In the genomic region with DNA sequence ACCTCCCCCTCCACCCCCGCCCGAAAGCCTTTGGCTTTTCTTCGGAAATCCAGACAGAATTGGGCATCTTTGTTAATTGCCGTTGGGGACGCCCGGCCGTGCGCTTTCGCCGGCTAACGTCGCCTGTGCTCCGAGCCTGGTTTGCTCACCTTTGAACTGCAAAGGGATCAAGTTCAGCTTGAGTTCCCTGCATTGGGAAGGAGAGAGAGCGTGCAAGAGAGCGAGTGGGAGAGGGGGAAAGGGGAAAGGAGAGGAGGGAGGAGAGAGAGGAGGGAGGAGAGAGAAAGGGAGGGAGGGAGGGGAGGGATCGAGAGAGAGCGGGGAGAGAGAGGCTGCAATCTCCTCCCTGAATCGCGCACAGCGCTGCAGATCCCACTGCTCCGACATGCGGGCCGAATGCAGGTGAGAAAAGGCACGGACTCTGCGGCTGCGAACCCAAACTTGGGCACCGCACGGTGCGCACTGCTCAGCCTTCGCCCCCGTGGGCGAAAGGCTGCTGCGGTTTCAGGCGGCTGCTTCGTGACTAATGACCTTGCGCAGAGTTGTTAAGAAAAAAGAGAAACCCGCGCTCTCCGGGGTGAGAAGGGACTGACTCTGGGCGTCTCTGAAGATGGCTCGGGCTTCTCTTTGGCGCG, we compare ENCODE assay signal across 1 cellular context.
A peak's percentile ranks its signal among the peaks of the same experiment; 100 is the strongest.
TF ChIP-seq lines count a peak whose summit lies in the region.

A gene with protein sequence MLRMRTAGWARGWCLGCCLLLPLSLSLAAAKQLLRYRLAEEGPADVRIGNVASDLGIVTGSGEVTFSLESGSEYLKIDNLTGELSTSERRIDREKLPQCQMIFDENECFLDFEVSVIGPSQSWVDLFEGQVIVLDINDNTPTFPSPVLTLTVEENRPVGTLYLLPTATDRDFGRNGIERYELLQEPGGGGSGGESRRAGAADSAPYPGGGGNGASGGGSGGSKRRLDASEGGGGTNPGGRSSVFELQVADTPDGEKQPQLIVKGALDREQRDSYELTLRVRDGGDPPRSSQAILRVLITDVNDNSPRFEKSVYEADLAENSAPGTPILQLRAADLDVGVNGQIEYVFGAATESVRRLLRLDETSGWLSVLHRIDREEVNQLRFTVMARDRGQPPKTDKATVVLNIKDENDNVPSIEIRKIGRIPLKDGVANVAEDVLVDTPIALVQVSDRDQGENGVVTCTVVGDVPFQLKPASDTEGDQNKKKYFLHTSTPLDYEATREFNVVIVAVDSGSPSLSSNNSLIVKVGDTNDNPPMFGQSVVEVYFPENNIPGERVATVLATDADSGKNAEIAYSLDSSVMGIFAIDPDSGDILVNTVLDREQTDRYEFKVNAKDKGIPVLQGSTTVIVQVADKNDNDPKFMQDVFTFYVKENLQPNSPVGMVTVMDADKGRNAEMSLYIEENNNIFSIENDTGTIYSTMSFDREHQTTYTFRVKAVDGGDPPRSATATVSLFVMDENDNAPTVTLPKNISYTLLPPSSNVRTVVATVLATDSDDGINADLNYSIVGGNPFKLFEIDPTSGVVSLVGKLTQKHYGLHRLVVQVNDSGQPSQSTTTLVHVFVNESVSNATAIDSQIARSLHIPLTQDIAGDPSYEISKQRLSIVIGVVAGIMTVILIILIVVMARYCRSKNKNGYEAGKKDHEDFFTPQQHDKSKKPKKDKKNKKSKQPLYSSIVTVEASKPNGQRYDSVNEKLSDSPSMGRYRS (N-terminal part only) (plus strand): TSS at position 349 of the 635 bp plus-strand sequence. CDS start 1,054 bp downstream, outside the sequence.

TF ChIP-seq in H1, 55 proteins besides CTCF, POLR2A, EP300 and RAD21:
- TF ChIP-seq EZH2 (IDR thresholded peaks at IDR 0.05; ENCODE audit: low read depth, low read length, severe bottlenecking) (no peak), CBX8 (IDR thresholded peaks at IDR 0.05; ENCODE audit: borderline replicate concordance, low read depth, low read length) (no peak), RFX5 (IDR thresholded peaks at IDR 0.05; ENCODE audit: borderline replicate concordance, low read depth, low read length) (no peak), CHD1 (IDR thresholded peaks at IDR 0.05; ENCODE audit: low read depth, low read length) (no peak), EGR1 (IDR thresholded peaks at IDR 0.05; ENCODE audit: borderline replicate concordance, low read depth, low read length) (peak; percentile 22), SUZ12 (IDR thresholded peaks at IDR 0.05; ENCODE audit: low read length) (peak; percentile 57; the same call in 1 of the 2 replicates), GABPA (IDR thresholded peaks at IDR 0.05; ENCODE audit: borderline replicate concordance, insufficient read depth, low read length) (no peak), HDAC2 (IDR thresholded peaks at IDR 0.05; ENCODE audit: borderline replicate concordance in 1 of 2, low read depth in 2 of 2, low read length in 2 of 2) (no peak), BACH1 (IDR thresholded peaks at IDR 0.05; ENCODE audit: low read length) (no peak), HDAC6 (IDR thresholded peaks at IDR 0.05; ENCODE audit: low read depth, low read length) (no peak), SP2 (IDR thresholded peaks at IDR 0.05; ENCODE audit: low read length) (no peak), CREB1 (IDR thresholded peaks at IDR 0.05) (no peak), BRCA1 (IDR thresholded peaks at IDR 0.05; ENCODE audit: low read depth, low read length) (no peak), TAF1 (IDR thresholded peaks at IDR 0.05; ENCODE audit: low read depth, low read length) (0 out of 2 replicates have a peak, but pooled peaks have one; percentile 21), TAF7 (optimal IDR thresholded peaks at IDR 0.05; ENCODE audit: borderline replicate concordance, low read depth, low read length) (no peak), CEBPB (IDR thresholded peaks at IDR 0.05; ENCODE audit: low read depth, low read length) (no peak), JUN (IDR thresholded peaks at IDR 0.05; ENCODE audit: low read depth, low read length) (no peak), SP4 (IDR thresholded peaks at IDR 0.05; ENCODE audit: low read length) (no peak), CTBP2 (IDR thresholded peaks at IDR 0.05; ENCODE audit: borderline replicate concordance, insufficient read depth, insufficient read length, low read length) (peak; percentile 6), KDM1A (IDR thresholded peaks at IDR 0.05; ENCODE audit: borderline replicate concordance, low read length) (no peak), CBX5 (IDR thresholded peaks at IDR 0.05; ENCODE audit: low read depth, low read length) (no peak), SIRT6 (IDR thresholded peaks at IDR 0.05; ENCODE audit: low read length) (no peak), RBBP5 (IDR thresholded peaks at IDR 0.05; ENCODE audit: borderline replicate concordance, low read depth, low read length) (no peak), RNF2 (IDR thresholded peaks at IDR 0.05; ENCODE audit: borderline replicate concordance, low read depth, low read length, missing control alignments, poor library complexity, severe bottlenecking) (peak; percentile 22), YY1 (IDR thresholded peaks at IDR 0.05; ENCODE audit: low read depth, low read length) (peak; percentile 54; the same call in 1 of the 2 replicates), KDM5A (IDR thresholded peaks at IDR 0.05; ENCODE audit: low read length) (no peak), KDM4A (IDR thresholded peaks at IDR 0.05; ENCODE audit: low read depth, low read length, severe bottlenecking) (peak; percentile 78), POLR2AphosphoS5 (IDR thresholded peaks at IDR 0.05; ENCODE audit: low read depth, low read length) (no peak), ASH2L (IDR thresholded peaks at IDR 0.05; ENCODE audit: low read length) (peak; percentile 77), TEAD4 (IDR thresholded peaks at IDR 0.05; ENCODE audit: low read depth, low read length) (no peak), JUND (IDR thresholded peaks at IDR 0.05; ENCODE audit: low read length) (no peak), SIN3A (conservative IDR thresholded peaks at IDR 0.05 in 1 of 2, IDR thresholded peaks at IDR 0.05 in 1 of 2; ENCODE audit: low read depth in 1 of 2, low read length in 2 of 2) (peak in 1 of 2 experiments; percentile 70; a peak in 2 of 4 replicates), NRF1 (IDR thresholded peaks at IDR 0.05; ENCODE audit: low read depth, low read length) (no peak), SAP30 (IDR thresholded peaks at IDR 0.05; ENCODE audit: insufficient read depth, insufficient replicate concordance, low read length) (peak; percentile 12)
- TF ChIP-seq, protein P1, sequence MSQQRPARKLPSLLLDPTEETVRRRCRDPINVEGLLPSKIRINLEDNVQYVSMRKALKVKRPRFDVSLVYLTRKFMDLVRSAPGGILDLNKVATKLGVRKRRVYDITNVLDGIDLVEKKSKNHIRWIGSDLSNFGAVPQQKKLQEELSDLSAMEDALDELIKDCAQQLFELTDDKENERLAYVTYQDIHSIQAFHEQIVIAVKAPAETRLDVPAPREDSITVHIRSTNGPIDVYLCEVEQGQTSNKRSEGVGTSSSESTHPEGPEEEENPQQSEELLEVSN (IDR thresholded peaks at IDR 0.05), result peak; percentile 45; the same call in 1 of the 2 replicates
- TF ChIP-seq, protein P2, sequence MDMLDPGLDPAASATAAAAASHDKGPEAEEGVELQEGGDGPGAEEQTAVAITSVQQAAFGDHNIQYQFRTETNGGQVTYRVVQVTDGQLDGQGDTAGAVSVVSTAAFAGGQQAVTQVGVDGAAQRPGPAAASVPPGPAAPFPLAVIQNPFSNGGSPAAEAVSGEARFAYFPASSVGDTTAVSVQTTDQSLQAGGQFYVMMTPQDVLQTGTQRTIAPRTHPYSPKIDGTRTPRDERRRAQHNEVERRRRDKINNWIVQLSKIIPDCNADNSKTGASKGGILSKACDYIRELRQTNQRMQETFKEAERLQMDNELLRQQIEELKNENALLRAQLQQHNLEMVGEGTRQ (IDR thresholded peaks at IDR 0.05; ENCODE audit: low read length), result no peak
- TF ChIP-seq, protein P3, sequence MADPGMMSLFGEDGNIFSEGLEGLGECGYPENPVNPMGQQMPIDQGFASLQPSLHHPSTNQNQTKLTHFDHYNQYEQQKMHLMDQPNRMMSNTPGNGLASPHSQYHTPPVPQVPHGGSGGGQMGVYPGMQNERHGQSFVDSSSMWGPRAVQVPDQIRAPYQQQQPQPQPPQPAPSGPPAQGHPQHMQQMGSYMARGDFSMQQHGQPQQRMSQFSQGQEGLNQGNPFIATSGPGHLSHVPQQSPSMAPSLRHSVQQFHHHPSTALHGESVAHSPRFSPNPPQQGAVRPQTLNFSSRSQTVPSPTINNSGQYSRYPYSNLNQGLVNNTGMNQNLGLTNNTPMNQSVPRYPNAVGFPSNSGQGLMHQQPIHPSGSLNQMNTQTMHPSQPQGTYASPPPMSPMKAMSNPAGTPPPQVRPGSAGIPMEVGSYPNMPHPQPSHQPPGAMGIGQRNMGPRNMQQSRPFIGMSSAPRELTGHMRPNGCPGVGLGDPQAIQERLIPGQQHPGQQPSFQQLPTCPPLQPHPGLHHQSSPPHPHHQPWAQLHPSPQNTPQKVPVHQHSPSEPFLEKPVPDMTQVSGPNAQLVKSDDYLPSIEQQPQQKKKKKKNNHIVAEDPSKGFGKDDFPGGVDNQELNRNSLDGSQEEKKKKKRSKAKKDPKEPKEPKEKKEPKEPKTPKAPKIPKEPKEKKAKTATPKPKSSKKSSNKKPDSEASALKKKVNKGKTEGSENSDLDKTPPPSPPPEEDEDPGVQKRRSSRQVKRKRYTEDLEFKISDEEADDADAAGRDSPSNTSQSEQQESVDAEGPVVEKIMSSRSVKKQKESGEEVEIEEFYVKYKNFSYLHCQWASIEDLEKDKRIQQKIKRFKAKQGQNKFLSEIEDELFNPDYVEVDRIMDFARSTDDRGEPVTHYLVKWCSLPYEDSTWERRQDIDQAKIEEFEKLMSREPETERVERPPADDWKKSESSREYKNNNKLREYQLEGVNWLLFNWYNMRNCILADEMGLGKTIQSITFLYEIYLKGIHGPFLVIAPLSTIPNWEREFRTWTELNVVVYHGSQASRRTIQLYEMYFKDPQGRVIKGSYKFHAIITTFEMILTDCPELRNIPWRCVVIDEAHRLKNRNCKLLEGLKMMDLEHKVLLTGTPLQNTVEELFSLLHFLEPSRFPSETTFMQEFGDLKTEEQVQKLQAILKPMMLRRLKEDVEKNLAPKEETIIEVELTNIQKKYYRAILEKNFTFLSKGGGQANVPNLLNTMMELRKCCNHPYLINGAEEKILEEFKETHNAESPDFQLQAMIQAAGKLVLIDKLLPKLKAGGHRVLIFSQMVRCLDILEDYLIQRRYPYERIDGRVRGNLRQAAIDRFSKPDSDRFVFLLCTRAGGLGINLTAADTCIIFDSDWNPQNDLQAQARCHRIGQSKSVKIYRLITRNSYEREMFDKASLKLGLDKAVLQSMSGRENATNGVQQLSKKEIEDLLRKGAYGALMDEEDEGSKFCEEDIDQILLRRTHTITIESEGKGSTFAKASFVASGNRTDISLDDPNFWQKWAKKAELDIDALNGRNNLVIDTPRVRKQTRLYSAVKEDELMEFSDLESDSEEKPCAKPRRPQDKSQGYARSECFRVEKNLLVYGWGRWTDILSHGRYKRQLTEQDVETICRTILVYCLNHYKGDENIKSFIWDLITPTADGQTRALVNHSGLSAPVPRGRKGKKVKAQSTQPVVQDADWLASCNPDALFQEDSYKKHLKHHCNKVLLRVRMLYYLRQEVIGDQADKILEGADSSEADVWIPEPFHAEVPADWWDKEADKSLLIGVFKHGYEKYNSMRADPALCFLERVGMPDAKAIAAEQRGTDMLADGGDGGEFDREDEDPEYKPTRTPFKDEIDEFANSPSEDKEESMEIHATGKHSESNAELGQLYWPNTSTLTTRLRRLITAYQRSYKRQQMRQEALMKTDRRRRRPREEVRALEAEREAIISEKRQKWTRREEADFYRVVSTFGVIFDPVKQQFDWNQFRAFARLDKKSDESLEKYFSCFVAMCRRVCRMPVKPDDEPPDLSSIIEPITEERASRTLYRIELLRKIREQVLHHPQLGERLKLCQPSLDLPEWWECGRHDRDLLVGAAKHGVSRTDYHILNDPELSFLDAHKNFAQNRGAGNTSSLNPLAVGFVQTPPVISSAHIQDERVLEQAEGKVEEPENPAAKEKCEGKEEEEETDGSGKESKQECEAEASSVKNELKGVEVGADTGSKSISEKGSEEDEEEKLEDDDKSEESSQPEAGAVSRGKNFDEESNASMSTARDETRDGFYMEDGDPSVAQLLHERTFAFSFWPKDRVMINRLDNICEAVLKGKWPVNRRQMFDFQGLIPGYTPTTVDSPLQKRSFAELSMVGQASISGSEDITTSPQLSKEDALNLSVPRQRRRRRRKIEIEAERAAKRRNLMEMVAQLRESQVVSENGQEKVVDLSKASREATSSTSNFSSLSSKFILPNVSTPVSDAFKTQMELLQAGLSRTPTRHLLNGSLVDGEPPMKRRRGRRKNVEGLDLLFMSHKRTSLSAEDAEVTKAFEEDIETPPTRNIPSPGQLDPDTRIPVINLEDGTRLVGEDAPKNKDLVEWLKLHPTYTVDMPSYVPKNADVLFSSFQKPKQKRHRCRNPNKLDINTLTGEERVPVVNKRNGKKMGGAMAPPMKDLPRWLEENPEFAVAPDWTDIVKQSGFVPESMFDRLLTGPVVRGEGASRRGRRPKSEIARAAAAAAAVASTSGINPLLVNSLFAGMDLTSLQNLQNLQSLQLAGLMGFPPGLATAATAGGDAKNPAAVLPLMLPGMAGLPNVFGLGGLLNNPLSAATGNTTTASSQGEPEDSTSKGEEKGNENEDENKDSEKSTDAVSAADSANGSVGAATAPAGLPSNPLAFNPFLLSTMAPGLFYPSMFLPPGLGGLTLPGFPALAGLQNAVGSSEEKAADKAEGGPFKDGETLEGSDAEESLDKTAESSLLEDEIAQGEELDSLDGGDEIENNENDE (IDR thresholded peaks at IDR 0.05; ENCODE audit: insufficient replicate concordance, low read length), result no peak
- TF ChIP-seq, protein P4, sequence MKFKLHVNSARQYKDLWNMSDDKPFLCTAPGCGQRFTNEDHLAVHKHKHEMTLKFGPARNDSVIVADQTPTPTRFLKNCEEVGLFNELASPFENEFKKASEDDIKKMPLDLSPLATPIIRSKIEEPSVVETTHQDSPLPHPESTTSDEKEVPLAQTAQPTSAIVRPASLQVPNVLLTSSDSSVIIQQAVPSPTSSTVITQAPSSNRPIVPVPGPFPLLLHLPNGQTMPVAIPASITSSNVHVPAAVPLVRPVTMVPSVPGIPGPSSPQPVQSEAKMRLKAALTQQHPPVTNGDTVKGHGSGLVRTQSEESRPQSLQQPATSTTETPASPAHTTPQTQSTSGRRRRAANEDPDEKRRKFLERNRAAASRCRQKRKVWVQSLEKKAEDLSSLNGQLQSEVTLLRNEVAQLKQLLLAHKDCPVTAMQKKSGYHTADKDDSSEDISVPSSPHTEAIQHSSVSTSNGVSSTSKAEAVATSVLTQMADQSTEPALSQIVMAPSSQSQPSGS (IDR thresholded peaks at IDR 0.05; ENCODE audit: low read length), result no peak
- TF ChIP-seq, protein P5, sequence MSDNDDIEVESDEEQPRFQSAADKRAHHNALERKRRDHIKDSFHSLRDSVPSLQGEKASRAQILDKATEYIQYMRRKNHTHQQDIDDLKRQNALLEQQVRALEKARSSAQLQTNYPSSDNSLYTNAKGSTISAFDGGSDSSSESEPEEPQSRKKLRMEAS (IDR thresholded peaks at IDR 0.05), result peak; percentile 80
- TF ChIP-seq, protein P6, sequence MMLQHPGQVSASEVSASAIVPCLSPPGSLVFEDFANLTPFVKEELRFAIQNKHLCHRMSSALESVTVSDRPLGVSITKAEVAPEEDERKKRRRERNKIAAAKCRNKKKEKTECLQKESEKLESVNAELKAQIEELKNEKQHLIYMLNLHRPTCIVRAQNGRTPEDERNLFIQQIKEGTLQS (IDR thresholded peaks at IDR 0.05; ENCODE audit: insufficient read depth, low read depth, low read length), result no peak
